In genomic region chr5:165903835-165904234, GRCh38 we compare ENCODE assay signal across 6 cellular contexts.
"Had no signal": no experiment of that assay in that cellular context is flagged by ENCODE, and none has a peak within 500 bp of the region (broad histone marks: within the 10 kb centered on the region; RNA-seq: fewer than 3 reads in every experiment).

No MANE protein-coding gene starts in this region.

- H3K4me2 ChIP-seq: KMS-11 had no signal

- DNase-seq: Karpas-422, KBM-7, KG1 had no signal

- H3K9ac ChIP-seq: KMS-11 had no signal

- H3K27ac ChIP-seq: HL-60, KMS-11 had no signal

- FAIRE-seq: HTR-8/SVneo had no signal
